In genomic region chr12:51139292-51139844, GRCh38 we compare ENCODE assay signal across 27 cellular contexts.
"Had no signal": no experiment of that assay in that cellular context is flagged by ENCODE, and none has a peak within 500 bp of the region (broad histone marks: within the 10 kb centered on the region; RNA-seq: fewer than 3 reads in every experiment).

No MANE protein-coding gene starts in this region.

- H3K4me3 ChIP-seq: colonic mucosa, mucosa of descending colon, pancreas, smooth muscle cell, suprapubic skin, transverse colon, upper lobe of right lung, uterus had no signal

- H3K4me3 Mint-ChIP-seq: dendritic cell treated with granulocyte-macrophage colony-stimulating factor and Interleukin-4, amounts not matched to agents 40 ng/mL and 50 ng/mL, for 4 days; mesothelial cell of epicardium; naive B cell; natural killer cell treated with Interleukin-12 subunit alpha and Interleukin-12 subunit beta and Interleukin-15 and Interleukin-18, amount 100 ng/mL, for 72 hours; neural crest cell; stimulated activated memory B cell treated with anti-CD40 and anti-IgM and Interleukin-4, amounts not matched to agents 10 μg/mL and 1 μg/mL and 100 μg/mL, for 72 hours had no signal

- H3K36me3 ChIP-seq: colonic mucosa, pancreas, uterus had no signal

- H3K27ac ChIP-seq: colonic mucosa, neutrophil, pancreas, suprapubic skin, transverse colon, upper lobe of right lung, uterus had no signal

- H3K9me3 ChIP-seq: colonic mucosa, mucosa of descending colon, neutrophil, pancreas, suprapubic skin, transverse colon, upper lobe of right lung, uterus had no signal

- H3K27me3 Mint-ChIP-seq: dendritic cell treated with granulocyte-macrophage colony-stimulating factor and Interleukin-4, amounts not matched to agents 40 ng/mL and 50 ng/mL, for 4 days; naive B cell; natural killer cell treated with Interleukin-12 subunit alpha and Interleukin-12 subunit beta and Interleukin-15 and Interleukin-18, amount 100 ng/mL, for 72 hours; stimulated activated memory B cell treated with anti-CD40 and anti-IgM and Interleukin-4, amounts not matched to agents 10 μg/mL and 1 μg/mL and 100 μg/mL, for 72 hours had no signal

- H3K27me3 ChIP-seq: colonic mucosa, neutrophil, pancreas, suprapubic skin, transverse colon, upper lobe of right lung, uterus had no signal

- H3K4me2 ChIP-seq: smooth muscle cell had no signal

- DNase-seq: colonic mucosa; effector CD8-positive, alpha-beta T cell; erythroblast; hypothalamus; mesenchymal stem cell; mucosa of descending colon; naive B cell; pancreas; stimulated activated CD4-positive, alpha-beta T cell treated with anti-CD3 and anti-CD28 coated beads, Interleukin-12 subunit alpha, Interleukin-12 subunit beta, amount 100 ng/mL, for 4 hours; stimulated activated CD4-positive, alpha-beta T cell treated with anti-CD3 and anti-CD28 coated beads, Interleukin-1b, Interleukin-23, amount 100 ng/mL, for 48 hours; stimulated activated CD4-positive, alpha-beta T cell treated with anti-CD3 and anti-CD28 coated beads, Interleukin-4, amount 100 ng/mL, for 24 hours; stimulated activated naive CD8-positive, alpha-beta T cell treated with anti-CD3 and anti-CD28 coated beads, Interleukin-15, Interleukin-2, amounts not matched to agents 100 U/mL and 50 U/mL, for 24 hours; transverse colon; upper lobe of right lung; uterus had no signal

- H3K27ac Mint-ChIP-seq: dendritic cell treated with granulocyte-macrophage colony-stimulating factor and Interleukin-4, amounts not matched to agents 40 ng/mL and 50 ng/mL, for 4 days; mesothelial cell of epicardium; natural killer cell treated with Interleukin-12 subunit alpha and Interleukin-12 subunit beta and Interleukin-15 and Interleukin-18, amount 100 ng/mL, for 72 hours; stimulated activated memory B cell treated with anti-CD40 and anti-IgM and Interleukin-4, amounts not matched to agents 10 μg/mL and 1 μg/mL and 100 μg/mL, for 72 hours had no signal

- H3K4me1 Mint-ChIP-seq: mesothelial cell of epicardium, neural crest cell had no signal

- FAIRE-seq: endometrium, frontal cortex, keratinocyte, pancreas had no signal

- H3K9me3 Mint-ChIP-seq: dendritic cell treated with granulocyte-macrophage colony-stimulating factor and Interleukin-4, amounts not matched to agents 40 ng/mL and 50 ng/mL, for 4 days; natural killer cell treated with Interleukin-12 subunit alpha and Interleukin-12 subunit beta and Interleukin-15 and Interleukin-18, amount 100 ng/mL, for 72 hours; neural crest cell; stimulated activated memory B cell treated with anti-CD40 and anti-IgM and Interleukin-4, amounts not matched to agents 10 μg/mL and 1 μg/mL and 100 μg/mL, for 72 hours had no signal

- H3K4me1 ChIP-seq: colonic mucosa, pancreas, suprapubic skin, transverse colon, upper lobe of right lung, uterus had no signal

- ATAC-seq: mucosa of descending colon; natural killer cell treated with Interleukin-12 subunit alpha and Interleukin-12 subunit beta and Interleukin-15 and Interleukin-18, amount 100 ng/mL, for 72 hours; pancreas; sciatic nerve; stimulated activated memory B cell treated with anti-CD40 and anti-IgM and Interleukin-4, amounts not matched to agents 10 μg/mL and 1 μg/mL and 100 μg/mL, for 72 hours; stimulated activated naive CD8-positive, alpha-beta T cell treated with anti-CD3 and anti-CD28 coated beads, Interleukin-15, Interleukin-2, amounts not matched to agents 100 U/mL and 50 U/mL, for 24 hours; upper lobe of right lung had no signal
